21 cellular contexts compared by ENCODE assay signal in genomic region chr2:607709-608108, GRCh38.
"Had no signal": no experiment of that assay in that cellular context is flagged by ENCODE, and none has a peak within 500 bp of the region (broad histone marks: within the 10 kb centered on the region; RNA-seq: fewer than 3 reads in every experiment).

No MANE protein-coding gene starts in this region.

- H3K4me1 Mint-ChIP-seq: IgD-negative memory B cell had no signal

- H3K9me3 ChIP-seq: SK-N-SH had no signal

- H3K27ac ChIP-seq: HL-60, KMS-11 had no signal

- DNase-seq: Kasumi-1, MM.1S, NCI-H1092 treated with DMSO at 0.1 percent for 48 hours, NCI-H1436, NCI-H187, NCI-H2029, NCI-H2081 treated with DMSO at 0.1 percent for 48 hours, NCI-H2171, NCI-H226, NCI-H446, NCI-H510A, NCI-H524 treated with DMSO at 0.1 percent for 48 hours, NCI-H69, NCI-H774, RPMI8226, SHP77 had no signal

- H3K4me3 Mint-ChIP-seq: IgD-negative memory B cell had no signal

- H3K4me3 ChIP-seq: K562 had no signal

- H3K36me3 Mint-ChIP-seq: IgD-negative memory B cell had no signal

- ATAC-seq: K562 had no signal
